18 cellular contexts compared by ENCODE assay signal in genomic region chr10:86337121-86337601, GRCh38. TPM values are rescaled to one million over a fixed set of nuclear protein-coding genes. Genes with fewer than 3 reads are reported as not detected.
DNase-seq lines count a peak whose midpoint lies in the region; ATAC-seq lines count a peak whose summit lies in the region.
"Had no signal": no experiment of that assay in that cellular context is flagged by ENCODE, and none has a peak within 500 bp of the region (broad histone marks: within the 10 kb centered on the region; RNA-seq: fewer than 3 reads in every experiment).

No MANE protein-coding gene starts in this region.

- no peak overlapping the region for H3K4me2 ChIP-seq in Karpas-422 (ENCODE audit: low read depth, low read length, poor library complexity, severe bottlenecking)

- intact Hi-C loops in posterior vena cava (cut with DNase I) = no loop called here

- H3K27me3 ChIP-seq in Karpas-422 (ENCODE audit: low read length) = no peaks in the 10 kb centered on the region

- H3K9me3 ChIP-seq in Karpas-422 (ENCODE audit: low read length) = no peaks in the 10 kb centered on the region

- H3K79me2 ChIP-seq in Karpas-422 (ENCODE audit: low read length) = no peaks in the 10 kb centered on the region

- no peak overlapping the region for H2AFZ ChIP-seq in Karpas-422 (ENCODE audit: low read length)
- H2AFZ ChIP-seq: GM23248 had no signal

- ATAC-seq in GM21619 (IDR thresholded peaks at IDR 0.05; ENCODE audit: unreplicated experiment) = peak; percentile 51
- peak; percentile 53 for ATAC-seq in HG03175 (IDR thresholded peaks at IDR 0.05; ENCODE audit: unreplicated experiment)
- ATAC-seq: WTC11 had no signal

- H3K4me1 ChIP-seq in Karpas-422 (ENCODE audit: low read length) = peaks cover 8% of the 10 kb centered on the region; the same call in 1 of the 2 replicates

- no peak overlapping the region for H3K27ac ChIP-seq in Karpas-422 (ENCODE audit: low read length)
- H3K27ac ChIP-seq: GM23248 had no signal

- no peak overlapping the region for H3K4me3 ChIP-seq in Karpas-422 (ENCODE audit: low read length)
- H3K4me3 ChIP-seq: GM23248 had no signal

- H3K9me2 ChIP-seq in Karpas-422 (replicated peaks; ENCODE audit: insufficient read depth, low read length) = no peaks in the 10 kb centered on the region

- H4K20me1 ChIP-seq in Karpas-422 (ENCODE audit: insufficient read depth, low read depth, low read length) = no peaks in the 10 kb centered on the region

- H3K36me3 ChIP-seq in Karpas-422 (ENCODE audit: insufficient read depth, low read length) = no peaks in the 10 kb centered on the region

- no peak overlapping the region for H3K9ac ChIP-seq in Karpas-422 (ENCODE audit: low read length)
- H3K9ac ChIP-seq: GM23248 had no signal

- DNase-seq in activated CD8-positive, alpha-beta memory T cell treated with anti-CD3 and anti-CD28 coated beads, Interleukin-2, amount 50 U/mL, for 4 hours = peak; percentile 6
- DNase-seq in activated CD8-positive, alpha-beta memory T cell treated with anti-CD3 and anti-CD28 coated beads for 24 hours = no peak
- DNase-seq in posterior vena cava (ENCODE audit: low spot score) (peak; percentile 72), Karpas-422 (no peak), dedifferentiated amniotic fluid mesenchymal stem cell (ENCODE audit: extremely low spot score) (no peak), Ammon's horn (ENCODE audit: low spot score) (no peak)
- DNase-seq: 8988T; CD4-positive, alpha-beta memory T cell; EL; foreskin fibroblast; GM23248; midbrain; NCI-H1417 treated with DMSO at 0.1 percent for 48 hours; SW 1271 had no signal

RNA-seq across cellular contexts. Expression of gene GRID1, which starts 29.4 kb away (rescaled TPM):
- total RNA-seq in posterior vena cava = 1 to 10 TPM; 4.4 to 5.6 TPM
- 0.07 and 0.18 TPM in 2 replicates for total RNA-seq in Karpas-422 (2014; rRNA removed; shearing (Covaris generic); ENCODE audit: low replicate concordance)
- total RNA-seq: activated naive CD4-positive, alpha-beta T cell treated with anti-CD3 and anti-CD28 coated beads, Interleukin-2, amount 50 U/mL, for 72 hours; CD4-positive, alpha-beta memory T cell; GM23248 had no signal

Comparison
In these comparisons a context has a peak if more than half of its experiments do, and no peak if none do; other contexts are left out.
1. DNase-seq: peak in activated CD8-positive, alpha-beta memory T cell treated with anti-CD3 and anti-CD28 coated beads, Interleukin-2, amount 50 U/mL, for 4 hours (single experiment) and posterior vena cava (single experiment); none in activated CD8-positive, alpha-beta memory T cell treated with anti-CD3 and anti-CD28 coated beads for 24 hours (single experiment), Karpas-422 (single experiment), dedifferentiated amniotic fluid mesenchymal stem cell (single experiment) and Ammon's horn (single experiment).